12 cellular contexts compared by ENCODE assay signal in genomic region chr15:57548325-57548724, GRCh38.
"Had no signal": no experiment of that assay in that cellular context is flagged by ENCODE, and none has a peak within 500 bp of the region (broad histone marks: within the 10 kb centered on the region; RNA-seq: fewer than 3 reads in every experiment).

No MANE protein-coding gene starts in this region.

- H3K9me3 Mint-ChIP-seq: activated CD4-positive, alpha-beta memory T cell treated with anti-CD3 and anti-CD28 coated beads for 36 hours; central memory CD8-positive, alpha-beta T cell had no signal

- H3K9me3 ChIP-seq: psoas muscle, SJCRH30, testis, vagina had no signal

- H3K36me3 Mint-ChIP-seq: activated CD4-positive, alpha-beta memory T cell treated with anti-CD3 and anti-CD28 coated beads for 36 hours had no signal

- H3K4me3 Mint-ChIP-seq: activated CD4-positive, alpha-beta memory T cell treated with anti-CD3 and anti-CD28 coated beads for 36 hours; central memory CD8-positive, alpha-beta T cell had no signal

- H3K4me1 Mint-ChIP-seq: central memory CD8-positive, alpha-beta T cell had no signal

- H3K27me3 ChIP-seq: SJCRH30, testis, vagina had no signal

- H3K4me3 ChIP-seq: psoas muscle, SJCRH30, testis, vagina had no signal

- H3K27ac ChIP-seq: psoas muscle, SJCRH30, testis, vagina had no signal

- H3K27ac Mint-ChIP-seq: activated CD4-positive, alpha-beta memory T cell treated with anti-CD3 and anti-CD28 coated beads for 36 hours had no signal

- ATAC-seq: stimulated activated naive CD8-positive, alpha-beta T cell treated with anti-CD3 and anti-CD28 coated beads, Interleukin-15, Interleukin-2, amounts not matched to agents 100 U/mL and 50 U/mL, for 24 hours had no signal

- H3K36me3 ChIP-seq: SJCRH30 had no signal

- DNase-seq: activated CD4-positive, alpha-beta memory T cell treated with anti-CD3 and anti-CD28 coated beads for 36 hours; activated CD8-positive, alpha-beta memory T cell treated with anti-CD3 and anti-CD28 coated beads, Interleukin-2, amount 50 U/mL, for 4 hours; activated naive CD4-positive, alpha-beta T cell treated with Interleukin-2 at 50 U/mL for 16 hours; dermis blood vessel endothelial cell; psoas muscle; SJCRH30; stimulated activated CD4-positive, alpha-beta T cell treated with anti-CD3 and anti-CD28 coated beads, Interleukin-2, amount 100 ng/mL, for 48 hours; stimulated activated CD8-positive, alpha-beta memory T cell treated with anti-CD3 and anti-CD28 coated beads, Interleukin-4, amount 100 ng/mL, for 48 hours; stimulated activated naive CD8-positive, alpha-beta T cell treated with anti-CD3 and anti-CD28 coated beads, Interleukin-15, Interleukin-2, amounts not matched to agents 100 U/mL and 50 U/mL, for 24 hours; testis had no signal
